ENCODE assay signal across 1 cellular context in genomic region chr5:180868960-180869359, GRCh38.
TF ChIP-seq lines count a peak whose summit lies in the region.

No MANE protein-coding gene starts in this region.

TF ChIP-seq in H1, 55 proteins besides CTCF, POLR2A, EP300 and RAD21 (continued from another document):
- TF ChIP-seq KDM1A (IDR thresholded peaks at IDR 0.05; ENCODE audit: borderline replicate concordance, low read length): no peak
- no peak for TF ChIP-seq CHD1 (IDR thresholded peaks at IDR 0.05; ENCODE audit: low read depth, low read length)
- TF ChIP-seq CBX5 (IDR thresholded peaks at IDR 0.05; ENCODE audit: low read depth, low read length): no peak
- no peak for TF ChIP-seq NANOG (IDR thresholded peaks at IDR 0.05; ENCODE audit: insufficient read depth, low read depth, low read length, poor library complexity, severe bottlenecking)
TF ChIP-seq in H1: peak in this region for 0.
